8 cellular contexts compared by ENCODE assay signal in the genomic region with DNA sequence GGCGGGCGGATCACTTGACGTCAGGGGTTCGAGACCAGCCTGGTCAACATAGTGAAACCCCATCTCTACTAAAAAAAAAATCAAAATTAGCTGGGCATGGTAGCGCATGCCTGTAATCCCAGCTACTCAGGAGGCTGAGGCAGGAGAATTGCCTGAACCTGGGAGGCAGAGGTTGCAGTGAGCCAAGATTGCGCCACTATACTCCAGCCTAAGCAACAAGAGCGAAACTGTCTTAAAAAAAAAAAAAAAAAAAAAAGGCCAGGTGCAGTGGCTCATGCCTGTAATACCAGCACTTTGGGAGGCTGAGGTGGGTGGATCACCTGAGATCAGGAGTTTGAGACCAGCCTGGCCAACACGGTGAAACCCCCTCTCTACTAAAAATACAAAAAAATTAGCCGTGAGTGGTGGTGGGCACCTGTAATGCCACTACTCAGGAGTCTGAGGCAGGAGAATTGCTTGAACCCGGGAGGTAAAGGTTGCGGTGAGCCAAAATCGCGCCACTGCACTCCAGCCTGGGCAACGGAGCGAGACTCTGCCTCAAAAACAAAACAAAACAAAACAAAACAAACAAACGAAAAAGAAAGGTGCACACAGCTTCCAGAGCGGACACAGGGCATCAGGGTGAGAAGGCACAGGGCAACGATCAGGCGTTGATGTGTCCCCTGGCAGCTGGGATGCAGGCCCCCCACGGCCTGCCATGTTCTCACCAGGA.
DNase-seq lines count a peak whose midpoint lies in the region; ATAC-seq, FAIRE-seq and TF ChIP-seq lines count a peak whose summit lies in the region.
"Not testable (repeated sequence)": the region's sequence is repeated elsewhere in the genome, so short reads cannot be mapped to it uniquely, and the experiment has no call there.

No MANE protein-coding gene starts in this region.

- intact Hi-C loops in right lobe of liver (cut with DNase I); spleen (cut with DNase I; ENCODE audit: low total_unique reads): not testable (repeated sequence)

- TF ChIP-seq POLR2A in GM12892 (IDR thresholded peaks at IDR 0.05; ENCODE audit: low read depth, low read length); gastroesophageal sphincter (IDR thresholded peaks at IDR 0.05); right lobe of liver (IDR thresholded peaks at IDR 0.05); spleen (IDR thresholded peaks at IDR 0.05); upper lobe of left lung (IDR thresholded peaks at IDR 0.05): not testable (repeated sequence)

- not testable (repeated sequence) for H3K27me3 ChIP-seq in SU-DHL-6 (ENCODE audit: low read length); gastroesophageal sphincter; right lobe of liver; spleen (replicated peaks in 1 of 7); upper lobe of left lung
- peaks cover 17% of the 10 kb centered on the region for H3K27me3 ChIP-seq in neural progenitor cell

- H3K9ac ChIP-seq in SU-DHL-6 (ENCODE audit: low read length); neural progenitor cell: not testable (repeated sequence)

- peak; percentile 82 for FAIRE-seq in GM12892 (lab: Jason Lieb, UNC)

- TF ChIP-seq EP300 in gastroesophageal sphincter (IDR thresholded peaks at IDR 0.05); upper lobe of left lung (IDR thresholded peaks at IDR 0.05): not testable (repeated sequence)

- H3K4me3 ChIP-seq in SU-DHL-6 (ENCODE audit: insufficient read depth, low read length, poor library complexity, severe bottlenecking); gastroesophageal sphincter; neural progenitor cell; spleen; upper lobe of left lung: not testable (repeated sequence)
- peak overlapping the region in 2 of 3 donors; percentile 36 to 50 for H3K4me3 ChIP-seq in right lobe of liver

- H3K27ac Mint-ChIP-seq in neural progenitor cell = peak overlapping the region; percentile 85

- H3K4me1 ChIP-seq in gastroesophageal sphincter (peaks cover 10 to 91% (median 47%) of the 10 kb centered on the region in 3 donors), right lobe of liver (peaks cover 0 to 58% (median 29%) of the 10 kb centered on the region in 4 donors), neural progenitor cell (peaks cover 31% of the 10 kb centered on the region), spleen (peaks cover 40 to 91% (median 69%) of the 10 kb centered on the region in 6 donors), upper lobe of left lung (peaks cover 67 to 93% (median 77%) of the 10 kb centered on the region in 4 donors)

- peak overlapping the region; percentile 55 for H3K27ac ChIP-seq in SU-DHL-6 (ENCODE audit: low read depth, low read length)
- H3K27ac ChIP-seq in caudate nucleus (ENCODE audit: low read depth, low read length) = peak overlapping the region; percentile 98
- H3K27ac ChIP-seq in gastroesophageal sphincter = peak overlapping the region; percentile 83 to 98 (median 94)
- H3K27ac ChIP-seq in right lobe of liver = peak overlapping the region; percentile 81 to 98 (median 93)
- not testable (repeated sequence) for H3K27ac ChIP-seq in neural progenitor cell
- H3K27ac ChIP-seq in spleen = peak overlapping the region; percentile 55 to 84 (median 76)
- peak overlapping the region; percentile 86 to 94 (median 89) for H3K27ac ChIP-seq in upper lobe of left lung

- not testable (repeated sequence) for H3K36me3 Mint-ChIP-seq in neural progenitor cell

- H3F3A ChIP-seq in SU-DHL-6 (ENCODE audit: insufficient read depth) = not testable (repeated sequence)
- peaks cover 38% of the 10 kb centered on the region for H3F3A ChIP-seq in neural progenitor cell (ENCODE audit: low read depth)

- not testable (repeated sequence) for H3K27me3 Mint-ChIP-seq in neural progenitor cell (ENCODE audit: insufficient read depth, low read depth)

- not testable (repeated sequence) for DNase-seq in GM12892 (ENCODE audit: insufficient read length); caudate nucleus (lab: John Stamatoyannopoulos, UW); right lobe of liver; neural progenitor cell (ENCODE audit: low spot score); spleen; upper lobe of left lung

- 93% methylated on average over 17 of the region's 20 CpGs; no CpG with 5 or more reads in 1 of the 2 donors for WGBS in gastroesophageal sphincter (ENCODE audit: low coverage in 1 of 2), 2 donors
- 49% methylated on average over 17 of the region's 20 CpGs for WGBS in right lobe of liver (ENCODE audit: insufficient coverage, low coverage, low lambda C conversion rate, missing lambda C conversion rate)
- WGBS in spleen, 5 donors = 87 to 92% (median 89%) methylated on average over 20 of the region's 20 CpGs
- 82 to 90% methylated on average over 19 to 20 of the region's 20 CpGs for WGBS in upper lobe of left lung, 2 donors

- not testable (repeated sequence) for H3K9me2 ChIP-seq in SU-DHL-6 (replicated peaks; ENCODE audit: insufficient read depth, low read length)

- not testable (repeated sequence) for H2AFZ ChIP-seq in SU-DHL-6 (ENCODE audit: low read depth, low read length, severe bottlenecking); neural progenitor cell (replicated peaks)

- H3K9me3 Mint-ChIP-seq in neural progenitor cell = not testable (repeated sequence)

- H3K4me2 ChIP-seq in SU-DHL-6 (ENCODE audit: low read depth, low read length, poor library complexity, severe bottlenecking) = peak overlapping the region; percentile 25
- peak overlapping the region; percentile 46 for H3K4me2 ChIP-seq in neural progenitor cell

- H3K4me3 Mint-ChIP-seq in neural progenitor cell = peak overlapping the region; percentile 73

- peaks cover 52% of the 10 kb centered on the region for H3K4me1 Mint-ChIP-seq in neural progenitor cell

- not testable (repeated sequence) for H3K36me3 ChIP-seq in SU-DHL-6 (ENCODE audit: low read length); gastroesophageal sphincter; right lobe of liver; neural progenitor cell; spleen; upper lobe of left lung

- not testable (repeated sequence) for H3K79me2 ChIP-seq in SU-DHL-6 (ENCODE audit: insufficient read depth, low read length); neural progenitor cell (ENCODE audit: low read depth)

- not testable (repeated sequence) for ATAC-seq in gastroesophageal sphincter; upper lobe of left lung (ENCODE audit: low FRiP score in 2 of 2)
- peak in 3 of 4 donors; percentile 18 to 45 (median 31) for ATAC-seq in right lobe of liver

- TF ChIP-seq CTCF in SU-DHL-6 (IDR thresholded peaks at IDR 0.05; ENCODE audit: insufficient read depth, low read length, poor library complexity, severe bottlenecking); gastroesophageal sphincter (IDR thresholded peaks at IDR 0.05); right lobe of liver (IDR thresholded peaks at IDR 0.05); neural progenitor cell (IDR thresholded peaks at IDR 0.05); spleen (IDR thresholded peaks at IDR 0.05 in 8 of 11, conservative IDR thresholded peaks at IDR 0.05 in 3 of 11); upper lobe of left lung (IDR thresholded peaks at IDR 0.05): not testable (repeated sequence)

- H3K9me3 ChIP-seq in SU-DHL-6 (ENCODE audit: insufficient read depth, low read length); gastroesophageal sphincter; right lobe of liver; neural progenitor cell (ENCODE audit: low read depth); spleen; upper lobe of left lung: not testable (repeated sequence)

- H4K20me1 ChIP-seq in SU-DHL-6 (ENCODE audit: low read depth, low read length) = not testable (repeated sequence)
- peaks cover 14% of the 10 kb centered on the region for H4K20me1 ChIP-seq in neural progenitor cell (ENCODE audit: low read depth)
